Comparison of ENCODE assay signal across 13 cellular contexts in the genomic region with DNA sequence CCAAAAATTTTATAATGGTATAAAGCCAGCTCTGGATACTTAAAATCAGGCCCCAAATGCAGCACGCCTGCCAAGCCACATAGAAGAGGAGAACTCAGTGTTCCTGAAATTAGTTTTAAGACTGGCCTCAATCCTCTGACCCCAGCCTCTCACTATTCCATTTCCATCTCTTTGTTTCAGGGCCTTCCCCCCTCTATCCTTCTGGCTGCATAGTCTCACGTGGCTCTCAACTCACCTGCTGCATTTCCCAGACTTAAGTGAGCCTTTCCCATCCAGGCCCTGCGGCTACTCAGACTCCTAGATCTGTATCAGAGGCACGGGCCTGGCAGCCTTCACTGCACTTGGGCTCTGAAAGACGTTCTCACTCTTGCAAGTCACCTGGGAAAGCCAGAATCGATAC. TPM values are rescaled to one million over a fixed set of nuclear protein-coding genes. Genes with fewer than 3 reads are reported as not detected.
DNase-seq lines count a peak whose midpoint lies in the region; ATAC-seq and TF ChIP-seq lines count a peak whose summit lies in the region.
"Had no signal": no experiment of that assay in that cellular context is flagged by ENCODE, and none has a peak within 500 bp of the region (broad histone marks: within the 10 kb centered on the region; RNA-seq: fewer than 3 reads in every experiment).

No MANE protein-coding gene starts in this region.

- TF ChIP-seq POLR2A in thyroid gland (IDR thresholded peaks at IDR 0.05): no peak

- 36 to 44% methylated on average over 6 of the region's 6 CpGs for WGBS in thyroid gland, 2 donors

- peaks cover 2% of the 10 kb centered on the region for H3K36me3 Mint-ChIP-seq in activated T-helper 17 cell treated with anti-CD3 and anti-CD28 coated beads, Interleukin-2, amount 50 U/mL, for 72 hours (ENCODE audit: low read depth)
- H3K36me3 Mint-ChIP-seq: activated naive CD8-positive, alpha-beta T cell treated with anti-CD3 and anti-CD28 coated beads, Interleukin-2, amount 10 ng/mL, durations not matched to agents 7 days and 5 days had no signal

- TF ChIP-seq CTCF in thyroid gland (IDR thresholded peaks at IDR 0.05): no peak

- H3K9me3 Mint-ChIP-seq in activated T-helper 17 cell treated with anti-CD3 and anti-CD28 coated beads, Interleukin-2, amount 50 U/mL, for 72 hours: no peaks in the 10 kb centered on the region
- H3K9me3 Mint-ChIP-seq: activated naive CD8-positive, alpha-beta T cell treated with anti-CD3 and anti-CD28 coated beads, Interleukin-2, amount 10 ng/mL, durations not matched to agents 7 days and 5 days had no signal

- no peaks in the 10 kb centered on the region for H3K4me1 ChIP-seq in thyroid gland

- no peak overlapping the region for H3K4me3 ChIP-seq in thyroid gland (replicated peaks in 1 of 3)

- ATAC-seq in activated T-helper 17 cell treated with anti-CD3 and anti-CD28 coated beads, Interleukin-2, amount 50 U/mL, for 72 hours (replicated peaks): no peak

- H3K36me3 ChIP-seq in thyroid gland: no peaks in the 10 kb centered on the region

- intact Hi-C loops in thyroid gland (cut with DNase I): no loop called here

- no peak overlapping the region for H3K4me3 Mint-ChIP-seq in activated T-helper 17 cell treated with anti-CD3 and anti-CD28 coated beads, Interleukin-2, amount 50 U/mL, for 72 hours
- H3K4me3 Mint-ChIP-seq: activated naive CD8-positive, alpha-beta T cell treated with anti-CD3 and anti-CD28 coated beads, Interleukin-2, amount 10 ng/mL, durations not matched to agents 7 days and 5 days had no signal

- H3K4me1 Mint-ChIP-seq in activated T-helper 17 cell treated with anti-CD3 and anti-CD28 coated beads, Interleukin-2, amount 50 U/mL, for 72 hours: peaks cover 7% of the 10 kb centered on the region

- no peaks in the 10 kb centered on the region for H3K27me3 ChIP-seq in thyroid gland

- peaks cover 2% of the 10 kb centered on the region for H3K27me3 Mint-ChIP-seq in activated T-helper 17 cell treated with anti-CD3 and anti-CD28 coated beads, Interleukin-2, amount 50 U/mL, for 72 hours
- H3K27me3 Mint-ChIP-seq: activated naive CD8-positive, alpha-beta T cell treated with anti-CD3 and anti-CD28 coated beads, Interleukin-2, amount 10 ng/mL, durations not matched to agents 7 days and 5 days had no signal

- peak; percentile 25 for DNase-seq in NCI-H82 (lab: John Stamatoyannopoulos, UW)
- DNase-seq in NCI-H82 treated with DMSO at 0.1 percent for 48 hours (lab: John Stamatoyannopoulos, UW; ENCODE audit: unreplicated experiment): no peak
- peak; percentile 18 for DNase-seq in mucosa of gallbladder (ENCODE audit: low spot score)
- DNase-seq in thyroid gland: peak; percentile 54 to 58
- DNase-seq in HuH-7 (ENCODE audit: low spot score): no peak
- no peak for DNase-seq in medulla oblongata (ENCODE audit: extremely low spot score)
- no peak for DNase-seq in cortex of kidney (lab: John Stamatoyannopoulos, UW)
- DNase-seq: activated naive CD8-positive, alpha-beta T cell treated with anti-CD3 and anti-CD28 coated beads, Interleukin-2, amount 10 ng/mL, durations not matched to agents 7 days and 5 days; dermis blood vessel endothelial cell; foreskin melanocyte; NCI-H774 had no signal

- H3K9me3 ChIP-seq in thyroid gland: no peaks in the 10 kb centered on the region

- H3K27ac ChIP-seq in thyroid gland: peak overlapping the region in 2 of 3 donors; percentile 22 to 63
- H3K27ac ChIP-seq: HL-60 had no signal

- H3K27ac Mint-ChIP-seq in activated T-helper 17 cell treated with anti-CD3 and anti-CD28 coated beads, Interleukin-2, amount 50 U/mL, for 72 hours: peak overlapping the region; percentile 74

RNA-seq across cellular contexts. Expression of gene CBR4, which starts 5.2 kb away (rescaled TPM):
- total RNA-seq in activated T-helper 17 cell treated with anti-CD3 and anti-CD28 coated beads, Interleukin-2, amount 50 U/mL, for 72 hours: 10 to 100 TPM; 13.7 to 18.0 TPM
- total RNA-seq in mucosa of gallbladder: 25.2 TPM
- 10 to 100 TPM; 47.7 to 54.2 (median 49.9) TPM for total RNA-seq in thyroid gland

Comparison
In these comparisons a context has a peak if more than half of its experiments do, and no peak if none do; other contexts are left out.
1. DNase-seq: peak in NCI-H82 (single experiment), mucosa of gallbladder (single experiment) and thyroid gland (2 of 2); none in NCI-H82 treated with DMSO at 0.1 percent for 48 hours (single experiment), HuH-7 (single experiment), medulla oblongata (single experiment) and cortex of kidney (single experiment).